In genomic region chr20:2123720-2124119, GRCh38 we compare ENCODE assay signal across 1 cellular context.
TF ChIP-seq lines count a peak whose summit lies in the region.

No MANE protein-coding gene starts in this region.

TF ChIP-seq in H1, 55 proteins besides CTCF, POLR2A, EP300 and RAD21:
- TF ChIP-seq RBBP5 (IDR thresholded peaks at IDR 0.05; ENCODE audit: borderline replicate concordance, low read depth, low read length), result no peak
- no peak for TF ChIP-seq RXRA (IDR thresholded peaks at IDR 0.05; ENCODE audit: insufficient read depth, low read depth, low read length)
- TF ChIP-seq USF2 (IDR thresholded peaks at IDR 0.05; ENCODE audit: low read length), result no peak
- no peak for TF ChIP-seq CHD7 (IDR thresholded peaks at IDR 0.05; ENCODE audit: insufficient replicate concordance, low read length)
- no peak for TF ChIP-seq CHD2 (IDR thresholded peaks at IDR 0.05; ENCODE audit: low read length)
- no peak for TF ChIP-seq JUN (IDR thresholded peaks at IDR 0.05; ENCODE audit: low read depth, low read length)
- no peak for TF ChIP-seq EGR1 (IDR thresholded peaks at IDR 0.05; ENCODE audit: borderline replicate concordance, low read depth, low read length)
- TF ChIP-seq MAX (IDR thresholded peaks at IDR 0.05), result no peak
- no peak for TF ChIP-seq CTBP2 (IDR thresholded peaks at IDR 0.05; ENCODE audit: borderline replicate concordance, insufficient read depth, insufficient read length, low read length)
- TF ChIP-seq SP2 (IDR thresholded peaks at IDR 0.05; ENCODE audit: low read length), result no peak
